26 cellular contexts compared by ENCODE assay signal in genomic region chr10:108757946-108758345, GRCh38.
"Had no signal": no experiment of that assay in that cellular context is flagged by ENCODE, and none has a peak within 500 bp of the region (broad histone marks: within the 10 kb centered on the region; RNA-seq: fewer than 3 reads in every experiment).

No MANE protein-coding gene starts in this region.

- H2AFZ ChIP-seq: parathyroid adenoma had no signal

- H3K9ac ChIP-seq: parathyroid adenoma had no signal

- DNase-seq: cortex of kidney; dorsolateral prefrontal cortex; effector memory CD4-positive, alpha-beta T cell; heart left ventricle; hippocampal formation; kidney glomerular epithelial cell; mammary epithelial cell; naive thymus-derived CD4-positive, alpha-beta T cell; nephron progenitor cell; retina; right lobe of liver; spleen; stimulated activated CD4-positive, alpha-beta T cell treated with anti-CD3 and anti-CD28 coated beads, Interleukin-15, amount 100 ng/mL, for 24 hours; stimulated activated CD4-positive, alpha-beta T cell treated with anti-CD3 and anti-CD28 coated beads, Interleukin-1b, Interleukin-23, amount 100 ng/mL, for 48 hours; stimulated activated CD4-positive, alpha-beta T cell treated with anti-CD3 and anti-CD28 coated beads, Interleukin-4, amount 100 ng/mL, for 24 hours; stimulated activated naive CD8-positive, alpha-beta T cell treated with anti-CD3 and anti-CD28 coated beads, Interleukin-15, amount 100 ng/mL, for 72 hours; testis; transverse colon had no signal

- H3K4me1 ChIP-seq: heart left ventricle, parathyroid adenoma, prostate gland, right lobe of liver, spleen, testis, transverse colon had no signal

- FAIRE-seq: endometrium, frontal cortex, urothelium cell line had no signal

- H3K4me3 ChIP-seq: dorsolateral prefrontal cortex, heart left ventricle, prostate gland, right lobe of liver, spleen, testis, transverse colon had no signal

- H3K9me3 ChIP-seq: heart left ventricle, prostate gland, right lobe of liver, spleen, testis, transverse colon had no signal

- ATAC-seq: esophagus mucosa; heart left ventricle; left lobe of liver; naive thymus-derived CD4-positive, alpha-beta T cell; right lobe of liver; stimulated activated memory B cell treated with anti-CD40 and anti-IgM and Interleukin-4, amounts not matched to agents 10 μg/mL and 1 μg/mL and 100 μg/mL, for 72 hours; stimulated activated naive CD8-positive, alpha-beta T cell treated with anti-CD3 and anti-CD28 coated beads, Interleukin-15, amount 100 ng/mL, for 72 hours had no signal

- H3K27ac ChIP-seq: dorsolateral prefrontal cortex, heart left ventricle, parathyroid adenoma, prostate gland, right lobe of liver, spleen, testis, transverse colon had no signal

- H3K79me2 ChIP-seq: parathyroid adenoma had no signal

- H3K27me3 ChIP-seq: dorsolateral prefrontal cortex, heart left ventricle, right lobe of liver, spleen, testis, transverse colon had no signal

- H3K36me3 ChIP-seq: heart left ventricle, prostate gland, right lobe of liver, spleen, transverse colon had no signal
